ENCODE assay signal across 1 cellular context in the genomic region with DNA sequence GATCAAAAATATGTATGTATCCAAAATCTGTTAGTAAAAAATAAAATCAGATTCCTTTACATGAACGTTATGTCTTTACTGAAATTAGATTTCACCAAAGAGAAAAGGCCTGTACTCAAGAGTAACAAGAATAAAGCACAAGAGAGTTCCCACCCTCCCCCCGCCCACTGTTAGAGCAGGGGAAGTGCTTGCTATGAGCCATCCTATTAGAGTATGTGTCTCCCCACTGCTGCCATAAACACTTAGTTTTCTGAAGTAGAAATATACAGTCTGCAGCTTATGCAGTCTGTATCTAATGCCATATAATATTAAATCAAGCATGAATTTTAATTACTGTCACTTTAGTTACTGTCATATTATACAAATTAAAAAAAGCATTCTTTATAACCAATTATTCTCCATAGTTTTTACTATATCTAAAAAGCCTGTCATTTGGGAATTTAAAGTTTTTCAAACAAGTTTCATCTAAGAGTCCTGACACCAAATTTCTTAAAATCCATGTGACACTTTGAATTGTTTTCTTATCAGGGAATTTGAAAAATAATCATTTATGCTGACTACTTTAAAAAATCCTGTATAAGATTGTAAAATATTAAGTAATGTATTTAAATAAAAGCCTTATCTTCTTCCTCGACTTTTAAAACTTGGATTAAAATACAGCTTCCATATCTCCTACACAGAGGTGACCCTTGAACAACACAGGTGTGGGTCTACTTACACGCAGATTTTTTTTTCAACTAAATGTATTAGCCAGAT.
TF ChIP-seq lines count a peak whose summit lies in the region.

No MANE protein-coding gene starts in this region.

TF ChIP-seq in GM23338, 12 proteins besides CTCF, POLR2A, EP300 and RAD21:
- TF ChIP-seq, protein P1, sequence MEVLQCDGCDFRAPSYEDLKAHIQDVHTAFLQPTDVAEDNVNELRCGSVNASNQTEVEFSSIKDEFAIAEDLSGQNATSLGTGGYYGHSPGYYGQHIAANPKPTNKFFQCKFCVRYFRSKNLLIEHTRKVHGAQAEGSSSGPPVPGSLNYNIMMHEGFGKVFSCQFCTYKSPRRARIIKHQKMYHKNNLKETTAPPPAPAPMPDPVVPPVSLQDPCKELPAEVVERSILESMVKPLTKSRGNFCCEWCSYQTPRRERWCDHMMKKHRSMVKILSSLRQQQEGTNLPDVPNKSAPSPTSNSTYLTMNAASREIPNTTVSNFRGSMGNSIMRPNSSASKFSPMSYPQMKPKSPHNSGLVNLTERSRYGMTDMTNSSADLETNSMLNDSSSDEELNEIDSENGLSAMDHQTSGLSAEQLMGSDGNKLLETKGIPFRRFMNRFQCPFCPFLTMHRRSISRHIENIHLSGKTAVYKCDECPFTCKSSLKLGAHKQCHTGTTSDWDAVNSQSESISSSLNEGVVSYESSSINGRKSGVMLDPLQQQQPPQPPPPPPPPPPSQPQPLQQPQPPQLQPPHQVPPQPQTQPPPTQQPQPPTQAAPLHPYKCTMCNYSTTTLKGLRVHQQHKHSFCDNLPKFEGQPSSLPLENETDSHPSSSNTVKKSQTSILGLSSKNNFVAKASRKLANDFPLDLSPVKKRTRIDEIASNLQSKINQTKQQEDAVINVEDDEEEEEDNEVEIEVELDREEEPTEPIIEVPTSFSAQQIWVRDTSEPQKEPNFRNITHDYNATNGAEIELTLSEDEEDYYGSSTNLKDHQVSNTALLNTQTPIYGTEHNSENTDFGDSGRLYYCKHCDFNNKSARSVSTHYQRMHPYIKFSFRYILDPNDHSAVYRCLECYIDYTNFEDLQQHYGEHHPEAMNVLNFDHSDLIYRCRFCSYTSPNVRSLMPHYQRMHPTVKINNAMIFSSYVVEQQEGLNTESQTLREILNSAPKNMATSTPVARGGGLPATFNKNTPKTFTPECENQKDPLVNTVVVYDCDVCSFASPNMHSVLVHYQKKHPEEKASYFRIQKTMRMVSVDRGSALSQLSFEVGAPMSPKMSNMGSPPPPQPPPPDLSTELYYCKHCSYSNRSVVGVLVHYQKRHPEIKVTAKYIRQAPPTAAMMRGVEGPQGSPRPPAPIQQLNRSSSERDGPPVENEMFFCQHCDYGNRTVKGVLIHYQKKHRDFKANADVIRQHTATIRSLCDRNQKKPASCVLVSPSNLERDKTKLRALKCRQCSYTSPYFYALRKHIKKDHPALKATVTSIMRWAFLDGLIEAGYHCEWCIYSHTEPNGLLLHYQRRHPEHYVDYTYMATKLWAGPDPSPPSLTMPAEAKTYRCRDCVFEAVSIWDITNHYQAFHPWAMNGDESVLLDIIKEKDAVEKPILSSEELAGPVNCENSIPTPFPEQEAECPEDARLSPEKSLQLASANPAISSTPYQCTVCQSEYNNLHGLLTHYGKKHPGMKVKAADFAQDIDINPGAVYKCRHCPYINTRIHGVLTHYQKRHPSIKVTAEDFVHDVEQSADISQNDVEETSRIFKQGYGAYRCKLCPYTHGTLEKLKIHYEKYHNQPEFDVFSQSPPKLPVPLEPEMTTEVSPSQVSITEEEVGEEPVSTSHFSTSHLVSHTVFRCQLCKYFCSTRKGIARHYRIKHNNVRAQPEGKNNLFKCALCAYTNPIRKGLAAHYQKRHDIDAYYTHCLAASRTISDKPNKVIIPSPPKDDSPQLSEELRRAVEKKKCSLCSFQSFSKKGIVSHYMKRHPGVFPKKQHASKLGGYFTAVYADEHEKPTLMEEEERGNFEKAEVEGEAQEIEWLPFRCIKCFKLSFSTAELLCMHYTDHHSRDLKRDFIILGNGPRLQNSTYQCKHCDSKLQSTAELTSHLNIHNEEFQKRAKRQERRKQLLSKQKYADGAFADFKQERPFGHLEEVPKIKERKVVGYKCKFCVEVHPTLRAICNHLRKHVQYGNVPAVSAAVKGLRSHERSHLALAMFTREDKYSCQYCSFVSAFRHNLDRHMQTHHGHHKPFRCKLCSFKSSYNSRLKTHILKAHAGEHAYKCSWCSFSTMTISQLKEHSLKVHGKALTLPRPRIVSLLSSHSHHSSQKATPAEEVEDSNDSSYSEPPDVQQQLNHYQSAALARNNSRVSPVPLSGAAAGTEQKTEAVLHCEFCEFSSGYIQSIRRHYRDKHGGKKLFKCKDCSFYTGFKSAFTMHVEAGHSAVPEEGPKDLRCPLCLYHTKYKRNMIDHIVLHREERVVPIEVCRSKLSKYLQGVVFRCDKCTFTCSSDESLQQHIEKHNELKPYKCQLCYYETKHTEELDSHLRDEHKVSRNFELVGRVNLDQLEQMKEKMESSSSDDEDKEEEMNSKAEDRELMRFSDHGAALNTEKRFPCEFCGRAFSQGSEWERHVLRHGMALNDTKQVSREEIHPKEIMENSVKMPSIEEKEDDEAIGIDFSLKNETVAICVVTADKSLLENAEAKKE (CRISPR knock-in tag; IDR thresholded peaks at IDR 0.05): no peak
- no peak for TF ChIP-seq EZH2phosphoT487 (IDR thresholded peaks at IDR 0.05; ENCODE audit: unreplicated experiment)
- no peak for TF ChIP-seq ZNF114 (CRISPR knock-in tag; IDR thresholded peaks at IDR 0.05)
- TF ChIP-seq JUNB (IDR thresholded peaks at IDR 0.05; ENCODE audit: unreplicated experiment): no peak
- no peak for TF ChIP-seq EZH2 (IDR thresholded peaks at IDR 0.05; ENCODE audit: low read depth, unreplicated experiment)
- no peak for TF ChIP-seq STAT1 (IDR thresholded peaks at IDR 0.05; ENCODE audit: unreplicated experiment)
- TF ChIP-seq NANOG (IDR thresholded peaks at IDR 0.05; ENCODE audit: borderline replicate concordance): no peak
- TF ChIP-seq CREB1 (CRISPR knock-in tag; IDR thresholded peaks at IDR 0.05; ENCODE audit: low read depth): no peak
- TF ChIP-seq REST (IDR thresholded peaks at IDR 0.05; ENCODE audit: unreplicated experiment): no peak
- TF ChIP-seq POLR2AphosphoS5 (IDR thresholded peaks at IDR 0.05; ENCODE audit: low read depth): no peak
- TF ChIP-seq, protein P2, sequence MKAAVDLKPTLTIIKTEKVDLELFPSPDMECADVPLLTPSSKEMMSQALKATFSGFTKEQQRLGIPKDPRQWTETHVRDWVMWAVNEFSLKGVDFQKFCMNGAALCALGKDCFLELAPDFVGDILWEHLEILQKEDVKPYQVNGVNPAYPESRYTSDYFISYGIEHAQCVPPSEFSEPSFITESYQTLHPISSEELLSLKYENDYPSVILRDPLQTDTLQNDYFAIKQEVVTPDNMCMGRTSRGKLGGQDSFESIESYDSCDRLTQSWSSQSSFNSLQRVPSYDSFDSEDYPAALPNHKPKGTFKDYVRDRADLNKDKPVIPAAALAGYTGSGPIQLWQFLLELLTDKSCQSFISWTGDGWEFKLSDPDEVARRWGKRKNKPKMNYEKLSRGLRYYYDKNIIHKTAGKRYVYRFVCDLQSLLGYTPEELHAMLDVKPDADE (IDR thresholded peaks at IDR 0.05): no peak
- TF ChIP-seq ZNF331 (CRISPR knock-in tag; IDR thresholded peaks at IDR 0.05; ENCODE audit: low read depth): no peak
